22 cellular contexts compared by ENCODE assay signal in genomic region chr2:120904825-120905224, GRCh38.
DNase-seq lines count a peak whose midpoint lies in the region; ATAC-seq and TF ChIP-seq lines count a peak whose summit lies in the region.
"Had no signal": no experiment of that assay in that cellular context is flagged by ENCODE, and none has a peak within 500 bp of the region (broad histone marks: within the 10 kb centered on the region; RNA-seq: fewer than 3 reads in every experiment).

No MANE protein-coding gene starts in this region.

- peaks cover 0 to 20% of the 10 kb centered on the region in 2 donors for H3K4me1 ChIP-seq in right atrium auricular region
- peaks cover 6% of the 10 kb centered on the region for H3K4me1 ChIP-seq in osteoblast (ENCODE audit: insufficient read depth, low read length)
- H3K4me1 ChIP-seq: prostate gland had no signal

- H4K20me1 ChIP-seq in osteoblast (ENCODE audit: insufficient read depth, low read length): peaks cover 16% of the 10 kb centered on the region

- no peaks in the 10 kb centered on the region for H3K27me3 Mint-ChIP-seq in WTC11 (ENCODE audit: low read depth)
- H3K27me3 Mint-ChIP-seq: activated naive CD8-positive, alpha-beta T cell treated with anti-CD3 and anti-CD28 coated beads, Interleukin-2, amount 50 U/mL, for 24 hours had no signal

- H3K9me3 ChIP-seq in AG04450 (ENCODE audit: control insufficient read depth, insufficient read depth, low read length) (no peaks in the 10 kb centered on the region), right atrium auricular region (no peaks in the 10 kb centered on the region), osteoblast (ENCODE audit: low read depth, low read length) (no peaks in the 10 kb centered on the region)
- H3K9me3 ChIP-seq: prostate gland, tibial nerve had no signal

- ATAC-seq in WTC11 (no peak), HG03039 (IDR thresholded peaks at IDR 0.05; ENCODE audit: unreplicated experiment) (no peak)
- ATAC-seq: activated naive CD8-positive, alpha-beta T cell treated with anti-CD3 and anti-CD28 coated beads, Interleukin-2, amount 50 U/mL, for 24 hours; activated T-helper 17 cell treated with anti-CD3 and anti-CD28 coated beads, Interleukin-2, amount 50 U/mL, for 72 hours; K562; naive thymus-derived CD4-positive, alpha-beta T cell; stimulated activated effector memory CD8-positive, alpha-beta T cell treated with anti-CD3 and anti-CD28 coated beads, Interleukin-12 subunit alpha, Interleukin-12 subunit beta, amount 100 ng/mL, for 72 hours had no signal

- H3K4me1 Mint-ChIP-seq in WTC11: peaks cover 43% of the 10 kb centered on the region
- H3K4me1 Mint-ChIP-seq: activated naive CD8-positive, alpha-beta T cell treated with anti-CD3 and anti-CD28 coated beads, Interleukin-2, amount 50 U/mL, for 24 hours; activated T-helper 17 cell treated with anti-CD3 and anti-CD28 coated beads, Interleukin-2, amount 50 U/mL, for 72 hours; CD4-positive, alpha-beta memory T cell; naive thymus-derived CD4-positive, alpha-beta T cell; stimulated activated effector memory CD8-positive, alpha-beta T cell treated with anti-CD3 and anti-CD28 coated beads, Interleukin-12 subunit alpha, Interleukin-12 subunit beta, amount 100 ng/mL, for 72 hours had no signal

- POLR2A ChIA-PET in AG04450 (lab: Yijun Ruan, JAX) (interaction anchor here (1.1 kb wide), 1 partner anchor 79 kb away, joined by 4 read pairs; no protein-coding TSS in a partner anchor), WTC11 (lab: Charles Lee) (interaction anchor here (0.6 kb wide), 1 partner anchor 46 kb away, joined by 3 read pairs; no protein-coding TSS in a partner anchor)

- H3K4me3 ChIP-seq in AG04450 (ENCODE audit: low read depth, low read length) (no peak overlapping the region), right atrium auricular region (no peak overlapping the region), osteoblast (ENCODE audit: insufficient read depth, low read length) (no peak overlapping the region)
- H3K4me3 ChIP-seq: K562, lung, PC-9, prostate gland, tibial nerve had no signal

- H3K27me3 ChIP-seq in AG04450 (ENCODE audit: control insufficient read depth, insufficient read depth, low read length): no peaks in the 10 kb centered on the region
- no peaks in the 10 kb centered on the region for H3K27me3 ChIP-seq in right atrium auricular region
- no peaks in the 10 kb centered on the region for H3K27me3 ChIP-seq in osteoblast (ENCODE audit: insufficient read depth, low read length)
- H3K27me3 ChIP-seq: tibial nerve had no signal

- H3K36me3 ChIP-seq in right atrium auricular region (no peaks in the 10 kb centered on the region), osteoblast (ENCODE audit: insufficient read depth, low read length) (peaks cover 4% of the 10 kb centered on the region)
- H3K36me3 ChIP-seq: prostate gland, tibial nerve had no signal

- H3K4me2 ChIP-seq in osteoblast (ENCODE audit: insufficient read depth, low read length): no peak overlapping the region
- H3K4me2 ChIP-seq: PC-9 had no signal

- H2AFZ ChIP-seq in osteoblast (ENCODE audit: low read length): no peak overlapping the region
- H2AFZ ChIP-seq: PC-9 had no signal

- CTCF ChIA-PET in AG04450 (lab: Charles Lee) (no interaction called here), WTC11 (lab: Charles Lee) (interaction anchor here (0.9 to 1.7 kb wide), 6 partner anchors 23 to 340 kb away, joined by 3 to 5 read pairs (median 4); no protein-coding TSS in a partner anchor)

- TF ChIP-seq CTCF in AG04450 (IDR thresholded peaks at IDR 0.05; ENCODE audit: low read depth, low read length) (no peak), WTC11 (IDR thresholded peaks at IDR 0.05) (no peak), right atrium auricular region (IDR thresholded peaks at IDR 0.05) (no peak), osteoblast (IDR thresholded peaks at IDR 0.05; ENCODE audit: extremely low read depth, low read depth, low read length) (no peak)

- H3K36me3 Mint-ChIP-seq in WTC11: no peaks in the 10 kb centered on the region
- H3K36me3 Mint-ChIP-seq: CD4-positive, alpha-beta memory T cell; naive thymus-derived CD4-positive, alpha-beta T cell; stimulated activated effector memory CD8-positive, alpha-beta T cell treated with anti-CD3 and anti-CD28 coated beads, Interleukin-12 subunit alpha, Interleukin-12 subunit beta, amount 100 ng/mL, for 72 hours had no signal

- H3K27ac ChIP-seq in AG04450 (ENCODE audit: low read depth, low read length): peak overlapping the region; percentile 12
- peak overlapping the region; percentile 53 to 54 for H3K27ac ChIP-seq in right atrium auricular region
- H3K27ac ChIP-seq in osteoblast (ENCODE audit: low read depth, low read length): no peak overlapping the region
- H3K27ac ChIP-seq: PC-9 had no signal

- H3K4me3 Mint-ChIP-seq in WTC11: no peak overlapping the region
- H3K4me3 Mint-ChIP-seq: activated naive CD8-positive, alpha-beta T cell treated with anti-CD3 and anti-CD28 coated beads, Interleukin-2, amount 50 U/mL, for 24 hours; activated T-helper 17 cell treated with anti-CD3 and anti-CD28 coated beads, Interleukin-2, amount 50 U/mL, for 72 hours; CD4-positive, alpha-beta memory T cell; naive thymus-derived CD4-positive, alpha-beta T cell; stimulated activated effector memory CD8-positive, alpha-beta T cell treated with anti-CD3 and anti-CD28 coated beads, Interleukin-12 subunit alpha, Interleukin-12 subunit beta, amount 100 ng/mL, for 72 hours had no signal

- H3K27ac Mint-ChIP-seq in WTC11: peak overlapping the region; percentile 93
- H3K27ac Mint-ChIP-seq: activated naive CD8-positive, alpha-beta T cell treated with anti-CD3 and anti-CD28 coated beads, Interleukin-2, amount 50 U/mL, for 24 hours; activated T-helper 17 cell treated with anti-CD3 and anti-CD28 coated beads, Interleukin-2, amount 50 U/mL, for 72 hours; CD4-positive, alpha-beta memory T cell; naive thymus-derived CD4-positive, alpha-beta T cell; stimulated activated effector memory CD8-positive, alpha-beta T cell treated with anti-CD3 and anti-CD28 coated beads, Interleukin-12 subunit alpha, Interleukin-12 subunit beta, amount 100 ng/mL, for 72 hours had no signal

- no peaks in the 10 kb centered on the region for H3K9me3 Mint-ChIP-seq in WTC11
- H3K9me3 Mint-ChIP-seq: activated naive CD8-positive, alpha-beta T cell treated with anti-CD3 and anti-CD28 coated beads, Interleukin-2, amount 50 U/mL, for 24 hours; activated T-helper 17 cell treated with anti-CD3 and anti-CD28 coated beads, Interleukin-2, amount 50 U/mL, for 72 hours; CD4-positive, alpha-beta memory T cell; stimulated activated effector memory CD8-positive, alpha-beta T cell treated with anti-CD3 and anti-CD28 coated beads, Interleukin-12 subunit alpha, Interleukin-12 subunit beta, amount 100 ng/mL, for 72 hours had no signal

- no peak for DNase-seq in AG04450 (ENCODE audit: low read depth, low spot score)
- no peak for DNase-seq in WTC11 (ENCODE audit: low spot score)
- DNase-seq in right atrium auricular region (ENCODE audit: low spot score): no peak
- peak; percentile 77 for DNase-seq in osteoblast (ENCODE audit: insufficient read length, low spot score, missing footprints)
- DNase-seq in HCEC 1CT: no peak
- DNase-seq in DMS114 treated with DMSO at 0.1 percent for 48 hours (lab: John Stamatoyannopoulos, UW; ENCODE audit: unreplicated experiment): no peak
- DNase-seq in NCI-H345 treated with DMSO at 0.1 percent for 48 hours (lab: John Stamatoyannopoulos, UW; ENCODE audit: unreplicated experiment): no peak
- DNase-seq: activated naive CD8-positive, alpha-beta T cell treated with anti-CD3 and anti-CD28 coated beads, Interleukin-2, amount 50 U/mL, for 24 hours; CD4-positive, alpha-beta memory T cell; naive thymus-derived CD4-positive, alpha-beta T cell; NCI-H1105; NCI-H2171 treated with DMSO at 0.1 percent for 48 hours; NCI-H774; PC-9; stimulated activated CD4-positive, alpha-beta T cell treated with anti-CD3 and anti-CD28 coated beads, Interleukin-15, amount 100 ng/mL, for 24 hours had no signal

- H3K79me2 ChIP-seq in osteoblast (ENCODE audit: insufficient read depth, low read length): peaks cover 28% of the 10 kb centered on the region

TF ChIP-seq in WTC11, 78 proteins besides CTCF, POLR2A, EP300 and RAD21 (continues in another document):
- TF ChIP-seq, protein P1, sequence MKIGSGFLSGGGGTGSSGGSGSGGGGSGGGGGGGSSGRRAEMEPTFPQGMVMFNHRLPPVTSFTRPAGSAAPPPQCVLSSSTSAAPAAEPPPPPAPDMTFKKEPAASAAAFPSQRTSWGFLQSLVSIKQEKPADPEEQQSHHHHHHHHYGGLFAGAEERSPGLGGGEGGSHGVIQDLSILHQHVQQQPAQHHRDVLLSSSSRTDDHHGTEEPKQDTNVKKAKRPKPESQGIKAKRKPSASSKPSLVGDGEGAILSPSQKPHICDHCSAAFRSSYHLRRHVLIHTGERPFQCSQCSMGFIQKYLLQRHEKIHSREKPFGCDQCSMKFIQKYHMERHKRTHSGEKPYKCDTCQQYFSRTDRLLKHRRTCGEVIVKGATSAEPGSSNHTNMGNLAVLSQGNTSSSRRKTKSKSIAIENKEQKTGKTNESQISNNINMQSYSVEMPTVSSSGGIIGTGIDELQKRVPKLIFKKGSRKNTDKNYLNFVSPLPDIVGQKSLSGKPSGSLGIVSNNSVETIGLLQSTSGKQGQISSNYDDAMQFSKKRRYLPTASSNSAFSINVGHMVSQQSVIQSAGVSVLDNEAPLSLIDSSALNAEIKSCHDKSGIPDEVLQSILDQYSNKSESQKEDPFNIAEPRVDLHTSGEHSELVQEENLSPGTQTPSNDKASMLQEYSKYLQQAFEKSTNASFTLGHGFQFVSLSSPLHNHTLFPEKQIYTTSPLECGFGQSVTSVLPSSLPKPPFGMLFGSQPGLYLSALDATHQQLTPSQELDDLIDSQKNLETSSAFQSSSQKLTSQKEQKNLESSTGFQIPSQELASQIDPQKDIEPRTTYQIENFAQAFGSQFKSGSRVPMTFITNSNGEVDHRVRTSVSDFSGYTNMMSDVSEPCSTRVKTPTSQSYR (CRISPR knock-in tag; IDR thresholded peaks at IDR 0.05): no peak
